Comparison of ENCODE assay signal across 11 cellular contexts in the genomic region with DNA sequence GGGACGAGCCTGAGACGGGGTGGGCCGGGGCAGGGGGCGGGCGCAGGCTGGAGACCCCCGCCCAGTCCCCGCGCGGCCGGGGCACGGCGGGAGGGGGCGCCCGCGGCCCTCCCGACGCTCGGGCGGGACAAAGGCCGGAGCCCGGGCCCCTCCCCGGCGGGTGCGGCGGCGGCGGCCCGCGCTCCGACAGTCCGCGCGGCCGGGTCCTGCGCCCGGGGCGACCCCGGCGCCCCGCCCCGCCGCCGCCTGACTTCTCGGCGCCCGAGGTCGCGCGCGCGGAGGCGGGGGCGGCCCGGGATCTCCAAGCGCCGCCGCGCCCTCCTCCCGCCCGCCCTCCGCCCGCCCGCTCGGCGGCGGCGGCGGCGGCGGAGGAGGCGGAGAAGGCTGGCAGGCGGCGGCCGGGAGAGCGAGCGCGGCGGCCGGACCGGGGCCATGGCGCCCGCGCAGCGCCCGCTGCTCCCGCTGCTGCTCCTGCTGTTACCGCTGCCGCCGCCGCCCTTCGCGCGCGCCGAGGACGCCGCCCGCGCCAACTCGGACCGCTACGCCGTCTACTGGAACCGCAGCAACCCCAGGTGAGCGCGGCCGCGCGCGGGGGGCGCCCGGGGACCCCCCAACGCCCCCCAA. TPM values are rescaled to one million over a fixed set of nuclear protein-coding genes. Genes with fewer than 3 reads are reported as not detected.
DNase-seq lines count a peak whose midpoint lies in the region; ATAC-seq and TF ChIP-seq lines count a peak whose summit lies in the region.
"Had no signal": no experiment of that assay in that cellular context is flagged by ENCODE, and none has a peak within 500 bp of the region (broad histone marks: within the 10 kb centered on the region; RNA-seq: fewer than 3 reads in every experiment).

A gene (plus strand): TSS at position 137 of the 624 bp plus-strand sequence. CDS start 296 bp downstream, at position 433.

- H3K27me3 Mint-ChIP-seq in activated naive CD4-positive, alpha-beta T cell treated with anti-CD3 and anti-CD28 coated beads, Interleukin-2, amount 50 U/mL, for 24 hours, result peaks cover 18% of the 10 kb centered on the region
- H3K27me3 Mint-ChIP-seq in activated T-helper 2 cell treated with anti-CD3 and anti-CD28 coated beads, Interferon-gamma antibody, Interleukin-2, Interleukin-4, amounts not matched to agents 10 μg/mL and 5 μg/mL and 100 μg/mL, durations not matched to agents 14 hours and 24 hours and 36 hours (ENCODE audit: low read depth), result peaks cover 22% of the 10 kb centered on the region

- H3K36me3 ChIP-seq in kidney epithelial cell (ENCODE audit: control insufficient read depth, insufficient read depth, low read length) (no peaks in the 10 kb centered on the region), transverse colon (no peaks in the 10 kb centered on the region), MG63 (no peaks in the 10 kb centered on the region)

- peak within 1 kb of the TSS; percentile 60 for H3K4me3 Mint-ChIP-seq in activated naive CD4-positive, alpha-beta T cell treated with anti-CD3 and anti-CD28 coated beads, Interleukin-2, amount 50 U/mL, for 24 hours
- H3K4me3 Mint-ChIP-seq in activated T-helper 2 cell treated with anti-CD3 and anti-CD28 coated beads, Interferon-gamma antibody, Interleukin-2, Interleukin-4, amounts not matched to agents 10 μg/mL and 5 μg/mL and 100 μg/mL, durations not matched to agents 14 hours and 24 hours and 36 hours (ENCODE audit: low read depth), result peak within 1 kb of the TSS; percentile 22

- H3K27ac ChIP-seq in transverse colon, result peak within 1 kb of the TSS; percentile 85 to 91 (median 90)

- peak within 1 kb of the TSS; percentile 18 for H3K4me3 ChIP-seq in kidney epithelial cell (ENCODE audit: low read depth, low read length)
- peak within 1 kb of the TSS; percentile 5 to 54 (median 47) for H3K4me3 ChIP-seq in transverse colon
- no peak within 1 kb of the TSS for H3K4me3 ChIP-seq in MG63

- no peak for ATAC-seq in HG03521 (IDR thresholded peaks at IDR 0.05; ENCODE audit: unreplicated experiment)

- H3K27ac Mint-ChIP-seq in activated naive CD4-positive, alpha-beta T cell treated with anti-CD3 and anti-CD28 coated beads, Interleukin-2, amount 50 U/mL, for 24 hours, result no peak within 1 kb of the TSS
- no peak within 1 kb of the TSS for H3K27ac Mint-ChIP-seq in activated T-helper 2 cell treated with anti-CD3 and anti-CD28 coated beads, Interferon-gamma antibody, Interleukin-2, Interleukin-4, amounts not matched to agents 10 μg/mL and 5 μg/mL and 100 μg/mL, durations not matched to agents 14 hours and 24 hours and 36 hours

- intact Hi-C loops in activated T-helper 2 cell treated with anti-CD3 and anti-CD28 coated beads, Interferon-gamma antibody, Interleukin-2, Interleukin-4, amounts not matched to agents 10 μg/mL and 5 μg/mL and 100 μg/mL, durations not matched to agents 14 hours and 24 hours and 36 hours (cut with micrococcal nuclease), result no loop called here
- intact Hi-C loops in transverse colon (cut with DNase I; ENCODE audit: low total_unique reads), result loop anchor here (10.0 kb wide), 1 partner anchor 119 kb away; a partner anchor contains a TSS

- H3K27me3 ChIP-seq in kidney epithelial cell (ENCODE audit: control insufficient read depth, insufficient read depth, low read length) (peaks cover 70% of the 10 kb centered on the region), transverse colon (peaks cover 62% of the 10 kb centered on the region), MG63 (peaks cover 3% of the 10 kb centered on the region)

- H3K36me3 Mint-ChIP-seq in activated naive CD4-positive, alpha-beta T cell treated with anti-CD3 and anti-CD28 coated beads, Interleukin-2, amount 50 U/mL, for 24 hours, result no peaks in the 10 kb centered on the region
- H3K36me3 Mint-ChIP-seq in activated T-helper 2 cell treated with anti-CD3 and anti-CD28 coated beads, Interferon-gamma antibody, Interleukin-2, Interleukin-4, amounts not matched to agents 10 μg/mL and 5 μg/mL and 100 μg/mL, durations not matched to agents 14 hours and 24 hours and 36 hours (ENCODE audit: low read depth), result no peaks in the 10 kb centered on the region

- no peak for DNase-seq in activated naive CD4-positive, alpha-beta T cell (lab: John Stamatoyannopoulos, UW)
- no peak for DNase-seq in activated T-helper 2 cell treated with anti-CD3 and anti-CD28 coated beads, Interferon-gamma antibody, Interleukin-2, Interleukin-4, amounts not matched to agents 10 μg/mL and 5 μg/mL and 100 μg/mL, durations not matched to agents 14 hours and 24 hours and 36 hours (ENCODE audit: low spot score)
- DNase-seq in kidney epithelial cell (ENCODE audit: low read depth), result no peak
- no peak for DNase-seq in transverse colon
- DNase-seq in MG63, result no peak
- DNase-seq in Kasumi-1 (lab: John Stamatoyannopoulos, UW), result no peak
- DNase-seq: COR-L47; NCI-H2171; stimulated activated CD4-positive, alpha-beta T cell treated with anti-CD3 and anti-CD28 coated beads, Interleukin-4, amount 100 ng/mL, for 24 hours had no signal

- H3K4me1 ChIP-seq in transverse colon, result peaks cover 9 to 56% (median 43%) of the 10 kb centered on the region in 4 donors

- WGBS in transverse colon (ENCODE audit: low coverage in 1 of 2), 2 donors, result no CpG with 5 or more reads among the region's 113 CpGs

- no peak for TF ChIP-seq POLR2A in transverse colon (IDR thresholded peaks at IDR 0.05)

- in situ Hi-C loops in transverse colon (cut with MboI; ENCODE audit: low pct_ligation_motif_present in 1 of 4, low pct_unique_long_range_greater_than_20kb in 1 of 4, low sequenced_read_pairs in 3 of 4), result loop anchor here in 2 of 4 donors (25.0 kb wide), 1 partner anchor 101 kb away; a partner anchor contains a TSS

- H3K9me3 Mint-ChIP-seq in activated naive CD4-positive, alpha-beta T cell treated with anti-CD3 and anti-CD28 coated beads, Interleukin-2, amount 50 U/mL, for 24 hours, result no peaks in the 10 kb centered on the region
- H3K9me3 Mint-ChIP-seq in activated T-helper 2 cell treated with anti-CD3 and anti-CD28 coated beads, Interferon-gamma antibody, Interleukin-2, Interleukin-4, amounts not matched to agents 10 μg/mL and 5 μg/mL and 100 μg/mL, durations not matched to agents 14 hours and 24 hours and 36 hours, result no peaks in the 10 kb centered on the region

- H3K4me1 Mint-ChIP-seq in activated naive CD4-positive, alpha-beta T cell treated with anti-CD3 and anti-CD28 coated beads, Interleukin-2, amount 50 U/mL, for 24 hours, result peaks cover 10% of the 10 kb centered on the region
- no peaks in the 10 kb centered on the region for H3K4me1 Mint-ChIP-seq in activated T-helper 2 cell treated with anti-CD3 and anti-CD28 coated beads, Interferon-gamma antibody, Interleukin-2, Interleukin-4, amounts not matched to agents 10 μg/mL and 5 μg/mL and 100 μg/mL, durations not matched to agents 14 hours and 24 hours and 36 hours (ENCODE audit: low read depth)

- no peak for TF ChIP-seq CTCF in kidney epithelial cell (IDR thresholded peaks at IDR 0.05; ENCODE audit: insufficient read depth, low read length, poor library complexity, severe bottlenecking)
- TF ChIP-seq CTCF in transverse colon (IDR thresholded peaks at IDR 0.05), result no peak

- H3K9me3 ChIP-seq in transverse colon (no peaks in the 10 kb centered on the region), MG63 (no peaks in the 10 kb centered on the region)

- TF ChIP-seq EP300 in transverse colon (IDR thresholded peaks at IDR 0.05; ENCODE audit: low read depth), result no peak

RNA-seq across cellular contexts. Expression of the gene that starts here (rescaled TPM):
- not detected in 2 replicates for total RNA-seq in activated T-helper 2 cell treated with anti-CD3 and anti-CD28 coated beads, Interferon-gamma antibody, Interleukin-2, Interleukin-4, amounts not matched to agents 10 μg/mL and 5 μg/mL and 100 μg/mL, durations not matched to agents 14 hours and 24 hours and 36 hours
- total RNA-seq in kidney epithelial cell, result 3.1 and 5.3 TPM in 2 replicates
- total RNA-seq in transverse colon, result 100 to 1,000 TPM in 1 of 4 donors, 10 to 100 TPM in 3; 30.5 to 112 (median 40.6) TPM
- total RNA-seq in MG63 (2014; rRNA removed; shearing (Covaris generic); ENCODE audit: low replicate concordance), result 0.76 TPM in 1 of 2 replicates, not detected in the other
